In the genomic region with DNA sequence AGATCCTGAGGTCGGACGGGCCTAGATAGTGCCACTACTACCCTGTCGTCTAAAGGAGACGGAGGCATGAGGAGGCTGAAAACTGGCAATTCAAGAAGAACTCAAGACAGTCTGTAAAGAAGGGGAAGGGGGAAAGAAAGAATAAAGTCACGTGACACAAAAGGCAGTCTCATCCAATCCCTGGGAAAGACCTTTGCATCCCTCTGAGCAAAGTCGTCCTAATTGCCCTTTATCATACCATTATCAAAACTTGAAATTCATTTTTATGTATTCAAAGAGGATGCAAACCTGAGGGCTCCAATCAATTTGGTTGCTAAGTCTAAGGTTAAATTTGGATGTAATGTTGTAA, we compare ENCODE assay signal across 11 cellular contexts. TPM values are rescaled to one million over a fixed set of nuclear protein-coding genes. Genes with fewer than 3 reads are reported as not detected.
DNase-seq lines count a peak whose midpoint lies in the region; ATAC-seq and TF ChIP-seq lines count a peak whose summit lies in the region.
"Had no signal": no experiment of that assay in that cellular context is flagged by ENCODE, and none has a peak within 500 bp of the region (broad histone marks: within the 10 kb centered on the region; RNA-seq: fewer than 3 reads in every experiment).

No MANE protein-coding gene starts in this region.

- H3K27me3 Mint-ChIP-seq in activated naive CD8-positive, alpha-beta T cell = no peaks in the 10 kb centered on the region
- H3K27me3 Mint-ChIP-seq in activated naive CD8-positive, alpha-beta T cell treated with anti-CD3 and anti-CD28 coated beads, Interleukin-2, amount 50 U/mL, for 24 hours = no peaks in the 10 kb centered on the region
- no peaks in the 10 kb centered on the region for H3K27me3 Mint-ChIP-seq in activated B cell treated with CpG ODN at 0.5 μM for 24 hours

- intact Hi-C loops in activated B cell treated with CpG ODN at 0.5 μM for 24 hours (cut with micrococcal nuclease) = loop anchor here (2.0 to 10.0 kb wide), 3 partner anchors 195 to 903 kb away; no protein-coding TSS in a partner anchor

- no peaks in the 10 kb centered on the region for H3K9me3 Mint-ChIP-seq in activated naive CD8-positive, alpha-beta T cell (ENCODE audit: low read depth)
- H3K9me3 Mint-ChIP-seq in activated naive CD8-positive, alpha-beta T cell treated with anti-CD3 and anti-CD28 coated beads, Interleukin-2, amount 50 U/mL, for 24 hours = no peaks in the 10 kb centered on the region
- no peaks in the 10 kb centered on the region for H3K9me3 Mint-ChIP-seq in activated B cell treated with CpG ODN at 0.5 μM for 24 hours
- H3K9me3 Mint-ChIP-seq in stimulated activated effector memory CD8-positive, alpha-beta T cell treated with anti-CD3 and anti-CD28 coated beads, Interleukin-12 subunit alpha, Interleukin-12 subunit beta, amount 100 ng/mL, for 72 hours = no peaks in the 10 kb centered on the region

- no peaks in the 10 kb centered on the region for H3K36me3 ChIP-seq in hepatocyte (replicated peaks; ENCODE audit: insufficient read depth, low read depth)

- H3K4me1 ChIP-seq in hepatocyte (ENCODE audit: insufficient read depth) = peaks cover 4% of the 10 kb centered on the region
- H3K4me1 ChIP-seq: SJCRH30 had no signal

- TF ChIP-seq CTCF in activated B cell treated with CpG ODN at 0.5 μM for 24 hours (IDR thresholded peaks at IDR 0.05) (no peak), hepatocyte (IDR thresholded peaks at IDR 0.05; ENCODE audit: poor library complexity) (no peak)

- POLR2A ChIA-PET in activated B cell treated with CpG ODN at 0.5 μM for 24 hours (lab: Charles Lee) = interaction anchor here (2.5 to 6.2 kb wide), 8 partner anchors 14 to 262 kb away, joined by 9 to 229 read pairs (median 63); no protein-coding TSS in a partner anchor

- no peak overlapping the region for H3K27ac ChIP-seq in hepatocyte
- H3K27ac ChIP-seq: SJCRH30 had no signal

- peaks cover 45% of the 10 kb centered on the region for H3K4me1 Mint-ChIP-seq in activated naive CD8-positive, alpha-beta T cell (ENCODE audit: low read depth)
- peaks cover 18% of the 10 kb centered on the region for H3K4me1 Mint-ChIP-seq in activated naive CD8-positive, alpha-beta T cell treated with anti-CD3 and anti-CD28 coated beads, Interleukin-2, amount 50 U/mL, for 24 hours
- H3K4me1 Mint-ChIP-seq in activated B cell treated with CpG ODN at 0.5 μM for 24 hours = peaks cover 18% of the 10 kb centered on the region
- H3K4me1 Mint-ChIP-seq in stimulated activated effector memory CD8-positive, alpha-beta T cell treated with anti-CD3 and anti-CD28 coated beads, Interleukin-12 subunit alpha, Interleukin-12 subunit beta, amount 100 ng/mL, for 72 hours = peaks cover 30% of the 10 kb centered on the region

- no peak overlapping the region for H2AFZ ChIP-seq in hepatocyte

- peaks cover 33% of the 10 kb centered on the region for H3K36me3 Mint-ChIP-seq in activated naive CD8-positive, alpha-beta T cell
- H3K36me3 Mint-ChIP-seq in activated naive CD8-positive, alpha-beta T cell treated with anti-CD3 and anti-CD28 coated beads, Interleukin-2, amount 50 U/mL, for 24 hours (ENCODE audit: low read depth) = peaks cover 43% of the 10 kb centered on the region
- peaks cover 4% of the 10 kb centered on the region for H3K36me3 Mint-ChIP-seq in activated B cell treated with CpG ODN at 0.5 μM for 24 hours (ENCODE audit: low read depth)
- peaks cover 39% of the 10 kb centered on the region for H3K36me3 Mint-ChIP-seq in stimulated activated effector memory CD8-positive, alpha-beta T cell treated with anti-CD3 and anti-CD28 coated beads, Interleukin-12 subunit alpha, Interleukin-12 subunit beta, amount 100 ng/mL, for 72 hours

- H3K27me3 ChIP-seq in hepatocyte = peaks cover 6% of the 10 kb centered on the region
- H3K27me3 ChIP-seq: SJCRH30 had no signal

- peak overlapping the region; percentile 93 for H3K4me2 ChIP-seq in hepatocyte

- H3K4me3 Mint-ChIP-seq in activated naive CD8-positive, alpha-beta T cell = no peak overlapping the region
- no peak overlapping the region for H3K4me3 Mint-ChIP-seq in activated naive CD8-positive, alpha-beta T cell treated with anti-CD3 and anti-CD28 coated beads, Interleukin-2, amount 50 U/mL, for 24 hours
- H3K4me3 Mint-ChIP-seq in activated B cell treated with CpG ODN at 0.5 μM for 24 hours = no peak overlapping the region
- no peak overlapping the region for H3K4me3 Mint-ChIP-seq in stimulated activated effector memory CD8-positive, alpha-beta T cell treated with anti-CD3 and anti-CD28 coated beads, Interleukin-12 subunit alpha, Interleukin-12 subunit beta, amount 100 ng/mL, for 72 hours

- peak overlapping the region; percentile 17 for H3K27ac Mint-ChIP-seq in activated naive CD8-positive, alpha-beta T cell
- H3K27ac Mint-ChIP-seq in activated naive CD8-positive, alpha-beta T cell treated with anti-CD3 and anti-CD28 coated beads, Interleukin-2, amount 50 U/mL, for 24 hours = no peak overlapping the region
- H3K27ac Mint-ChIP-seq in activated B cell treated with CpG ODN at 0.5 μM for 24 hours = peak overlapping the region; percentile 42
- peak overlapping the region; percentile 41 for H3K27ac Mint-ChIP-seq in stimulated activated effector memory CD8-positive, alpha-beta T cell treated with anti-CD3 and anti-CD28 coated beads, Interleukin-12 subunit alpha, Interleukin-12 subunit beta, amount 100 ng/mL, for 72 hours

- H3K79me2 ChIP-seq in hepatocyte = peaks cover 51% of the 10 kb centered on the region

- no peak for ATAC-seq in activated naive CD8-positive, alpha-beta T cell treated with anti-CD3 and anti-CD28 coated beads, Interleukin-2, amount 50 U/mL, for 24 hours
- ATAC-seq in activated B cell treated with CpG ODN at 0.5 μM for 24 hours (ENCODE audit: low read depth) = no peak
- no peak for ATAC-seq in stimulated activated effector memory CD8-positive, alpha-beta T cell treated with anti-CD3 and anti-CD28 coated beads, Interleukin-12 subunit alpha, Interleukin-12 subunit beta, amount 100 ng/mL, for 72 hours
- ATAC-seq: stimulated activated naive CD8-positive, alpha-beta T cell treated with anti-CD3 and anti-CD28 coated beads, Interleukin-15, Interleukin-2, amounts not matched to agents 100 U/mL and 50 U/mL, for 24 hours had no signal

- H4K20me1 ChIP-seq in hepatocyte (ENCODE audit: insufficient read depth, poor library complexity, severe bottlenecking) = no peaks in the 10 kb centered on the region

- WGBS in hepatocyte (ENCODE audit: low lambda C conversion rate, missing lambda C conversion rate) = 94% methylated on average over 6 of the region's 6 CpGs

- H3K9me3 ChIP-seq in hepatocyte (ENCODE audit: low read depth) = no peaks in the 10 kb centered on the region
- H3K9me3 ChIP-seq: SJCRH30 had no signal

- no peak overlapping the region for H3K4me3 ChIP-seq in hepatocyte

- no peaks in the 10 kb centered on the region for H3K9me2 ChIP-seq in hepatocyte (replicated peaks; ENCODE audit: insufficient read depth)

- DNase-seq in activated naive CD8-positive, alpha-beta T cell treated with anti-CD3 and anti-CD28 coated beads, Interleukin-2, amount 50 U/mL, for 24 hours = no peak
- DNase-seq in activated B cell treated with CpG ODN at 0.5 μM for 24 hours = no peak
- no peak for DNase-seq in hepatocyte (ENCODE audit: low spot score)
- no peak for DNase-seq in stimulated activated effector memory CD8-positive, alpha-beta T cell treated with anti-CD3 and anti-CD28 coated beads, Interleukin-12 subunit alpha, Interleukin-12 subunit beta, amount 100 ng/mL, for 72 hours (ENCODE audit: low spot score in 2 of 2)
- DNase-seq in COLO829 (ENCODE audit: low spot score) = no peak
- no peak for DNase-seq in NCI-H1694 treated with DMSO at 0.1 percent for 48 hours (lab: John Stamatoyannopoulos, UW)
- DNase-seq in amniotic stem cell (lab: John Stamatoyannopoulos, UW) = no peak
- DNase-seq: SJCRH30; stimulated activated CD4-positive, alpha-beta T cell treated with anti-CD3 and anti-CD28 coated beads, Interleukin-4, amount 100 ng/mL, for 1 hour; stimulated activated naive CD8-positive, alpha-beta T cell treated with anti-CD3 and anti-CD28 coated beads, Interleukin-15, Interleukin-2, amounts not matched to agents 100 U/mL and 50 U/mL, for 24 hours had no signal

- CTCF ChIA-PET in activated B cell treated with CpG ODN at 0.5 μM for 24 hours (lab: Charles Lee) = interaction anchor here (1.3 to 2.0 kb wide), 4 partner anchors 39 to 715 kb away, joined by 3 to 6 read pairs (median 4); no protein-coding TSS in a partner anchor

RNA-seq across cellular contexts. Expression of gene DUSP10, which starts 2.2 kb away (rescaled TPM):
- total RNA-seq in activated B cell treated with CpG ODN at 0.5 μM for 24 hours (36.6 and 39.5 TPM in 2 replicates), hepatocyte (16.5 and 17.6 TPM in 2 replicates)
- 13.1 and 14.9 TPM in 2 replicates for polyA plus RNA-seq in hepatocyte
